ENCODE assay signal across 1 cellular context in genomic region chr6:138101946-138102731, GRCh38.
TF ChIP-seq lines count a peak whose summit lies in the region.

No MANE protein-coding gene starts in this region.

TF ChIP-seq in GM23338, 12 proteins besides CTCF, POLR2A, EP300 and RAD21:
- TF ChIP-seq ETS1 (IDR thresholded peaks at IDR 0.05), result no peak
- TF ChIP-seq NANOG (IDR thresholded peaks at IDR 0.05; ENCODE audit: borderline replicate concordance), result no peak
TF ChIP-seq in GM23338: peak in this region for 0.
